ENCODE assay signal across 23 cellular contexts in the genomic region with DNA sequence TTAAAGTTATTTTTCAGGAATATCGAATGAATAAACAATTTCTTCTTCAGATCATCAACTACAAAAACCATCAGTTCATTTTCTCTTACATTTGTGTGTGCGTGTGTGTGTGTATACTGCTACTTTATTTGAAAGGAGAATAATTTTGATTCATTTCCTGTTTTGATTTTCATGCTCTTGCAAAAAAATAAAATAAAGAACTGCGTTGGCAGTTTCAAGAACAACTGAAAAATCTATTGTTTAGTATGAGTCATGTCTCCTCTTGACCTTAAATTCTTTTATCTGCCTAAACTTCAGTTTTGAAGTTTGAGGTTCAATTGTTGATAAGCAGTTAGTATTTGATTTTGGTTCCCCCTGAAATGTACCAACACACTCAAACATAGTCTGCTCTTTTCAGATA.
"Had no signal": no experiment of that assay in that cellular context is flagged by ENCODE, and none has a peak within 500 bp of the region (broad histone marks: within the 10 kb centered on the region; RNA-seq: fewer than 3 reads in every experiment).

No MANE protein-coding gene starts in this region.

- H3K27ac ChIP-seq: esophagus muscularis mucosa, gastroesophageal sphincter, left ventricle myocardium inferior, lower lobe of right lung, pancreas, right lobe of liver, tibial artery, upper lobe of right lung, vagina had no signal

- ATAC-seq: gastroesophageal sphincter; lower lobe of right lung; natural killer cell treated with Interleukin-12 subunit alpha and Interleukin-12 subunit beta and Interleukin-15 and Interleukin-18, amount 100 ng/mL, for 72 hours; pancreas; stimulated activated memory B cell treated with anti-CD40 and anti-IgM and Interleukin-4, amounts not matched to agents 10 μg/mL and 1 μg/mL and 100 μg/mL, for 72 hours; upper lobe of right lung had no signal

- FAIRE-seq: colon, keratinocyte, pancreas had no signal

- H3K27me3 ChIP-seq: dorsolateral prefrontal cortex, esophagus muscularis mucosa, gastroesophageal sphincter, pancreas, right lobe of liver, tibial artery, upper lobe of right lung, vagina had no signal

- H3K4me1 ChIP-seq: gastroesophageal sphincter, lower lobe of right lung, pancreas, right lobe of liver, tibial artery, upper lobe of right lung, vagina had no signal

- H3K9me3 ChIP-seq: esophagus muscularis mucosa, gastroesophageal sphincter, left ventricle myocardium inferior, lower lobe of right lung, pancreas, right lobe of liver, tibial artery, upper lobe of right lung, vagina had no signal

- H3K4me3 ChIP-seq: dorsolateral prefrontal cortex, esophagus muscularis mucosa, gastroesophageal sphincter, left ventricle myocardium inferior, lower lobe of right lung, pancreas, right lobe of liver, tibial artery, upper lobe of right lung, vagina had no signal

- DNase-seq: dorsolateral prefrontal cortex; effector CD8-positive, alpha-beta T cell; glutamatergic neuron; immature natural killer cell; left ventricle myocardium inferior; lower lobe of right lung; mesenchymal stem cell; midbrain; occipital lobe; pancreas; right lobe of liver; stimulated activated CD4-positive, alpha-beta T cell treated with anti-CD3 and anti-CD28 coated beads, Interleukin-15, amount 100 ng/mL, for 24 hours; stimulated activated CD4-positive, alpha-beta T cell treated with anti-CD3 and anti-CD28 coated beads, Interleukin-1b, Interleukin-23, amount 100 ng/mL, for 48 hours; stimulated activated CD4-positive, alpha-beta T cell treated with anti-CD3 and anti-CD28 coated beads, Interleukin-4, amount 100 ng/mL, for 24 hours; tibial artery; upper lobe of right lung had no signal

- H3K36me3 ChIP-seq: esophagus muscularis mucosa, gastroesophageal sphincter, left ventricle myocardium inferior, lower lobe of right lung, pancreas, right lobe of liver, tibial artery, upper lobe of right lung, vagina had no signal
